ENCODE assay signal across 7 cellular contexts in the genomic region with DNA sequence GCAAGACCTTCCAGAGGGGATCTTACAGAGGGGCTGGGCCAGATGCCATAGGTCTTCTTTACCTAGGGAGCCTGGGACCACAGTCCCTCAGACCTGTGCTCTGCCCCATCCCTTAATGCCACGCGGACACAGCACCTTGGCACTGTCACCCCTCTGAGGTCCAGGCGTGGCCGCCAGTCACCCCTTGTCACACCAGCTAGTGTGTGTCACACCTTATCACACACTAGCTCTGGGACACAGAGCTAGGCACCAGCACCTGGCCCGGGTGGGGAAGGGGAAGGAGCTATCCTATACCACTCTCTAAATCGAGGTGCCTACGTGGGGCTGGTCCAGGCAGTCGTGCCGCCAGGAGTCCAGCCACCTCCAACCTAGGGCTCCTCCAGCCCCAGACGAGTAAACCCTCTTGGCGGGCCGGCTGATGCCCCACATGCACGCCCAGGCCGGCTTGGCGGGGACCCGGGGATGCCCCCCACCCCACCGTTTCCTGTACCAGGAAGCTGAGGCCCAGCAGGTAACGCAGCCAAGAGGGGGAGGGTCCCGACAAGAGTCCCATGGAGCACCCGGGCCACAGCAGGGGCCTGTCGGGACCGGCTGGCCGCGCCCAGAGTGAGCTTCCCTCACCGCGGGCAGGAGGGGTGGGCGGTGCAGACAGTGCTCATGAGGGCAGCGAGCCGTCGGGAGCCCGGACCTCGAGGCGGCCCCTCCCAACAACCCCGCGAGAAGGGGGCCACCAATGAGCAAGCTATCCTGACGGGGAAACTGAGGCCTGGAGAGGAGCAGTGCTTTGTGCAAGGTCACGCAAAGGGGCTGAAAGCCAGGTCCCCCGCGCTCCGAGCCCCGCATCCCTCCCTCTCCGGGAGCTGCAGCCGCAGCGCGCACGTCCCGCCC. TPM values are rescaled to one million over a fixed set of nuclear protein-coding genes. Genes with fewer than 3 reads are reported as not detected.
A peak's percentile ranks its signal among the peaks of the same experiment; 100 is the strongest.
DNase-seq lines count a peak whose midpoint lies in the region; ATAC-seq and TF ChIP-seq lines count a peak whose summit lies in the region.

No MANE protein-coding gene starts in this region.

- H3K4me3 Mint-ChIP-seq in activated CD8-positive, alpha-beta T cell treated with anti-CD3 and anti-CD28 coated beads, Interleukin-2, amount 10 ng/mL, durations not matched to agents 7 days and 5 days, result peak overlapping the region; percentile 72

- no peaks in the 10 kb centered on the region for H3K27me3 Mint-ChIP-seq in activated CD8-positive, alpha-beta T cell treated with anti-CD3 and anti-CD28 coated beads, Interleukin-2, amount 10 ng/mL, durations not matched to agents 7 days and 5 days (ENCODE audit: low read depth)

- H3K9ac ChIP-seq in HUES64 (ENCODE audit: low read depth, low read length) (peak overlapping the region; percentile 59), neural cell (ENCODE audit: low read length) (peak overlapping the region; percentile 73)

- CTCF ChIA-PET in activated CD8-positive, alpha-beta T cell treated with anti-CD3 and anti-CD28 coated beads, Interleukin-2, amount 10 ng/mL, durations not matched to agents 7 days and 5 days (lab: Charles Lee), result interaction anchor here (0.7 to 5.7 kb wide), 7 partner anchors 8 to 73 kb away, joined by 3 to 40 read pairs (median 3); partner anchors contain the start of gene TRIM14

- peaks cover 7% of the 10 kb centered on the region; the same call in 1 of the 2 replicates for H3K27me3 ChIP-seq in HUES64 (ENCODE audit: insufficient read depth, low read length)
- peaks cover 8% of the 10 kb centered on the region for H3K27me3 ChIP-seq in neural cell (ENCODE audit: insufficient read depth, low read depth, low read length)
- no peaks in the 10 kb centered on the region for H3K27me3 ChIP-seq in vagina

- no peak overlapping the region for H2AFZ ChIP-seq in neural cell (ENCODE audit: low read depth, low read length)

- no peaks in the 10 kb centered on the region for H3K9me3 Mint-ChIP-seq in activated CD8-positive, alpha-beta T cell treated with anti-CD3 and anti-CD28 coated beads, Interleukin-2, amount 10 ng/mL, durations not matched to agents 7 days and 5 days (ENCODE audit: insufficient read depth)

- no peak overlapping the region for H3K27ac ChIP-seq in HUES64 (ENCODE audit: low read depth, low read length)
- H3K27ac ChIP-seq in neural cell (ENCODE audit: low read length), result no peak overlapping the region
- H3K27ac ChIP-seq in vagina, result peak overlapping the region; percentile 51

- H3K79me2 ChIP-seq in neural cell (replicated peaks; ENCODE audit: insufficient read depth, low read length), result no peaks in the 10 kb centered on the region

- no peaks in the 10 kb centered on the region for H3K36me3 Mint-ChIP-seq in activated CD8-positive, alpha-beta T cell treated with anti-CD3 and anti-CD28 coated beads, Interleukin-2, amount 10 ng/mL, durations not matched to agents 7 days and 5 days (ENCODE audit: low read depth)

- no peak for TF ChIP-seq RAD21 in neural cell (conservative IDR thresholded peaks at IDR 0.05)

- no peak for TF ChIP-seq CTCF in neural cell (IDR thresholded peaks at IDR 0.05; ENCODE audit: poor library complexity, severe bottlenecking)
- no peak for TF ChIP-seq CTCF in vagina (IDR thresholded peaks at IDR 0.05)

- POLR2A ChIA-PET in activated CD8-positive, alpha-beta T cell treated with anti-CD3 and anti-CD28 coated beads, Interleukin-2, amount 10 ng/mL, durations not matched to agents 7 days and 5 days (lab: Charles Lee), result interaction anchor here (0.6 to 2.8 kb wide), 14 partner anchors 10 to 495 kb away, joined by 3 to 12 read pairs (median 3); partner anchors contain the start of genes NANS, TBC1D2, TRMO and XPA

- H3K27ac Mint-ChIP-seq in activated CD8-positive, alpha-beta T cell treated with anti-CD3 and anti-CD28 coated beads, Interleukin-2, amount 10 ng/mL, durations not matched to agents 7 days and 5 days, result peak overlapping the region; percentile 55

- WGBS in HUES64, result 6% methylated on average over 46 of the region's 47 CpGs

- H3K4me2 ChIP-seq in neural cell (ENCODE audit: low read length), result peak overlapping the region; percentile 6

- no peak for TF ChIP-seq POLR2A in erythroblast (IDR thresholded peaks at IDR 0.05; ENCODE audit: low read length)
- TF ChIP-seq POLR2A in vagina (IDR thresholded peaks at IDR 0.05), result no peak

- DNase-seq in activated CD8-positive, alpha-beta T cell treated with anti-CD3 and anti-CD28 coated beads, Interleukin-2, amount 10 ng/mL, durations not matched to agents 7 days and 5 days, result peak; percentile 44
- DNase-seq in erythroblast (lab: John Stamatoyannopoulos, UW) (peak; percentile 20 to 32), vagina (ENCODE audit: extremely low spot score in 2 of 2) (no peak)

- H3K4me3 ChIP-seq in HUES64 (ENCODE audit: low read length), result peak overlapping the region; percentile 57
- H3K4me3 ChIP-seq in neural cell (ENCODE audit: low read length), result peak overlapping the region; percentile 82
- peak overlapping the region; percentile 59 to 69 for H3K4me3 ChIP-seq in vagina

- no peaks in the 10 kb centered on the region for H4K20me1 ChIP-seq in neural cell (ENCODE audit: insufficient read depth)

- peaks cover 14% of the 10 kb centered on the region; the same call in 1 of the 2 replicates for H3K4me1 ChIP-seq in HUES64 (ENCODE audit: insufficient read depth, low read length)
- no peaks in the 10 kb centered on the region for H3K4me1 ChIP-seq in vagina

- H3F3A ChIP-seq in neural cell (ENCODE audit: insufficient read depth, low read length, poor library complexity, severe bottlenecking), result no peaks in the 10 kb centered on the region

- H3K9me2 ChIP-seq in neural cell (ENCODE audit: insufficient read depth, low read length), result no peaks in the 10 kb centered on the region

- H3K9me3 ChIP-seq in HUES64 (ENCODE audit: insufficient read depth, low read depth, low read length), result no peaks in the 10 kb centered on the region
- H3K9me3 ChIP-seq in neural cell (ENCODE audit: low read length), result no peaks in the 10 kb centered on the region
- no peaks in the 10 kb centered on the region for H3K9me3 ChIP-seq in vagina

- H3K36me3 ChIP-seq in HUES64 (ENCODE audit: insufficient read depth, low read length) (no peaks in the 10 kb centered on the region), neural cell (ENCODE audit: insufficient read depth, low read length) (no peaks in the 10 kb centered on the region), vagina (no peaks in the 10 kb centered on the region)

- ATAC-seq in GM18867 (IDR thresholded peaks at IDR 0.05; ENCODE audit: unreplicated experiment) (peak; percentile 29), HG02970 (IDR thresholded peaks at IDR 0.05; ENCODE audit: low FRiP score, unreplicated experiment) (no peak)
- peak; percentile 24 for ATAC-seq in activated CD8-positive, alpha-beta T cell treated with anti-CD3 and anti-CD28 coated beads, Interleukin-2, amount 10 ng/mL, durations not matched to agents 7 days and 5 days

- TF ChIP-seq EP300 in neural cell (conservative IDR thresholded peaks at IDR 0.05; ENCODE audit: poor library complexity, severe bottlenecking), result no peak

- H3K4me1 Mint-ChIP-seq in activated CD8-positive, alpha-beta T cell treated with anti-CD3 and anti-CD28 coated beads, Interleukin-2, amount 10 ng/mL, durations not matched to agents 7 days and 5 days (ENCODE audit: low read depth), result peaks cover 31% of the 10 kb centered on the region

- intact Hi-C loops in vagina (cut with DNase I), result no loop called here

TF ChIP-seq in neural cell, 6 proteins besides CTCF, POLR2A, EP300 and RAD21:
- TF ChIP-seq EZH2 (IDR thresholded peaks at IDR 0.05; ENCODE audit: borderline replicate concordance, insufficient read depth, low read length, poor library complexity, severe bottlenecking), result no peak
- TF ChIP-seq REST (IDR thresholded peaks at IDR 0.05; ENCODE audit: borderline replicate concordance), result no peak
- no peak for TF ChIP-seq POLR2AphosphoS5 (IDR thresholded peaks at IDR 0.05)
- TF ChIP-seq SMC3 (conservative IDR thresholded peaks at IDR 0.05; ENCODE audit: poor library complexity), result no peak

RNA-seq across cellular contexts. Expression of gene CORO2A, which starts 0.6 kb away (rescaled TPM):
- 14.5 TPM for polyA plus RNA-seq in HUES64 (2013, experiment 1 of 2)
- polyA plus RNA-seq in HUES64 (2013, experiment 2 of 2), result 20.8 TPM
- 1 to 10 TPM; 9.2 TPM for total RNA-seq in activated CD8-positive, alpha-beta T cell treated with anti-CD3 and anti-CD28 coated beads, Interleukin-2, amount 10 ng/mL, durations not matched to agents 7 days and 5 days
- 1.9 TPM in 2 replicates for polyA plus RNA-seq in neural cell
- polyA minus RNA-seq in neural cell, result 3.7 and 4.9 TPM in 2 replicates
- 17.4 TPM for total RNA-seq in vagina

Comparison
In these comparisons a context has a peak if more than half of its experiments do, and no peak if none do; other contexts are left out.
1. DNase-seq: peak in activated CD8-positive, alpha-beta T cell treated with anti-CD3 and anti-CD28 coated beads, Interleukin-2, amount 10 ng/mL, durations not matched to agents 7 days and 5 days (single experiment) and erythroblast (2 of 2); none in vagina (0 of 2).
2. Peak in every context shown above with its lines, with median percentiles within 50 percentile points of each other: H3K4me3 ChIP-seq.